In genomic region chr3:111717601-111718000, GRCh38 we compare ENCODE assay signal across 8 cellular contexts. TPM values are rescaled to one million over a fixed set of nuclear protein-coding genes. Genes with fewer than 3 reads are reported as not detected.
DNase-seq lines count a peak whose midpoint lies in the region; ATAC-seq and TF ChIP-seq lines count a peak whose summit lies in the region.

No MANE protein-coding gene starts in this region.

- H3K4me1 Mint-ChIP-seq in CD4-positive, alpha-beta memory T cell: peaks cover 0 to 5% (median 4%) of the 10 kb centered on the region in 4 donors

- no peaks in the 10 kb centered on the region for H3K9me3 Mint-ChIP-seq in CD4-positive, alpha-beta memory T cell

- no peaks in the 10 kb centered on the region for H3K4me1 ChIP-seq in CD4-positive, alpha-beta memory T cell (ENCODE audit: insufficient read depth, low read length)
- H3K4me1 ChIP-seq in colonic mucosa: no peaks in the 10 kb centered on the region
- H3K4me1 ChIP-seq in right lobe of liver: peaks cover 0 to 11% (median 0%) of the 10 kb centered on the region in 4 donors

- H3K27ac ChIP-seq in CD4-positive, alpha-beta memory T cell (ENCODE audit: low read depth, low read length): no peak overlapping the region
- H3K27ac ChIP-seq in colonic mucosa (no peak overlapping the region), right lobe of liver (no peak overlapping the region)

- no peak overlapping the region for H3K4me3 Mint-ChIP-seq in CD4-positive, alpha-beta memory T cell

- no peaks in the 10 kb centered on the region for H3K9me3 ChIP-seq in CD4-positive, alpha-beta memory T cell (ENCODE audit: control insufficient read depth in 1 of 2, low read length in 2 of 2)
- H3K9me3 ChIP-seq in colonic mucosa (no peaks in the 10 kb centered on the region), right lobe of liver (no peaks in the 10 kb centered on the region)

- peaks cover 6% of the 10 kb centered on the region for H3K36me3 ChIP-seq in CD4-positive, alpha-beta memory T cell (ENCODE audit: insufficient read depth, low read length)
- H3K36me3 ChIP-seq in colonic mucosa (no peaks in the 10 kb centered on the region), right lobe of liver (no peaks in the 10 kb centered on the region)

- intact Hi-C loops in CD4-positive, alpha-beta memory T cell (cut with micrococcal nuclease): loop anchor here (1.0 kb wide), 5 partner anchors 48 to 326 kb away; no protein-coding TSS in a partner anchor
- intact Hi-C loops in colonic mucosa (cut with DNase I) (loop anchor here (2.0 to 10.0 kb wide), 3 partner anchors 50 to 249 kb away; no protein-coding TSS in a partner anchor), right lobe of liver (cut with DNase I) (loop anchor here in 1 of 2 donors (5.0 kb wide), 1 partner anchor 250 kb away; no protein-coding TSS in a partner anchor)

- H3K27me3 ChIP-seq in CD4-positive, alpha-beta memory T cell (ENCODE audit: insufficient read depth, low read length): no peaks in the 10 kb centered on the region
- H3K27me3 ChIP-seq in colonic mucosa (no peaks in the 10 kb centered on the region), right lobe of liver (no peaks in the 10 kb centered on the region)

- TF ChIP-seq POLR2A in right lobe of liver (IDR thresholded peaks at IDR 0.05): no peak

- TF ChIP-seq CTCF in colonic mucosa (IDR thresholded peaks at IDR 0.05): peak; percentile 87
- TF ChIP-seq CTCF in right lobe of liver (IDR thresholded peaks at IDR 0.05): peak; percentile 92 to 98 (median 94)

- no peak overlapping the region for H3K4me3 ChIP-seq in CD4-positive, alpha-beta memory T cell (ENCODE audit: low read length in 2 of 2)
- no peak overlapping the region for H3K4me3 ChIP-seq in colonic mucosa
- no peak overlapping the region for H3K4me3 ChIP-seq in right lobe of liver

- 6% methylated on average over 2 of the region's 2 CpGs for WGBS in right lobe of liver (ENCODE audit: insufficient coverage, low coverage, low lambda C conversion rate, missing lambda C conversion rate)

- H3K36me3 Mint-ChIP-seq in CD4-positive, alpha-beta memory T cell: peaks cover 28 to 53% of the 10 kb centered on the region in 2 donors

- POLR2A ChIA-PET in CD4-positive, alpha-beta memory T cell (lab: Charles Lee; ENCODE audit: partially characterized antibody): interaction anchor here (1.1 to 2.7 kb wide), 5 partner anchors 49 to 296 kb away, joined by 3 to 15 read pairs (median 7); partner anchors contain the start of gene ABHD10

- H3K27me3 Mint-ChIP-seq in CD4-positive, alpha-beta memory T cell: no peaks in the 10 kb centered on the region

- peak overlapping the region in 1 of 2 donors; percentile 16 for H3K9ac ChIP-seq in colonic mucosa (ENCODE audit: low read depth in 2 of 2, low read length in 2 of 2)

- ATAC-seq in GM19372 (IDR thresholded peaks at IDR 0.05; ENCODE audit: low read depth, unreplicated experiment): peak; percentile 91
- peak; percentile 90 for ATAC-seq in HG03439 (IDR thresholded peaks at IDR 0.05; ENCODE audit: unreplicated experiment)
- ATAC-seq in right lobe of liver: peak; percentile 90 to 92 (median 91)

- DNase-seq in CD4-positive, alpha-beta memory T cell: peak; percentile 60 to 70 (median 65)
- DNase-seq in NCI-H510A (lab: John Stamatoyannopoulos, UW): peak; percentile 28
- peak; percentile 57 to 59 for DNase-seq in activated CD4-positive, alpha-beta T cell treated with anti-CD3 and anti-CD28 coated beads for 4 hours
- DNase-seq in colonic mucosa: peak; percentile 70
- peak; percentile 51 to 70 (median 66) for DNase-seq in right lobe of liver
- DNase-seq in stimulated activated CD4-positive, alpha-beta T cell treated with anti-CD3 and anti-CD28 coated beads, TNF-alpha, amount 100 ng/mL, for 48 hours (ENCODE audit: low read depth in 3 of 3): peak; percentile 33 to 43 (median 35)

- peak overlapping the region in 5 of 7 donors; percentile 4 to 78 (median 73) for H3K27ac Mint-ChIP-seq in CD4-positive, alpha-beta memory T cell

- CTCF ChIA-PET in CD4-positive, alpha-beta memory T cell (lab: Charles Lee; ENCODE audit: partially characterized antibody): interaction anchor here (0.8 to 12.0 kb wide), 32 partner anchors 9 to 326 kb away, joined by 3 to 423 read pairs (median 6); partner anchors contain the start of genes ABHD10 and PHLDB2

RNA-seq across cellular contexts. Expression of gene PLCXD2, which starts 43.1 kb away (rescaled TPM):
- 1 to 10 TPM; 6.3 to 7.7 TPM for total RNA-seq in CD4-positive, alpha-beta memory T cell
- 1 to 10 TPM in 1 of 2 donors, under 1 TPM in 1; 0.77 to 1.4 TPM for polyA plus RNA-seq in CD4-positive, alpha-beta memory T cell
- 1 to 10 TPM; 4.2 to 4.9 TPM for total RNA-seq in colonic mucosa
- total RNA-seq in right lobe of liver: 10 to 100 TPM in 4 of 6 experiments, 1 to 10 TPM in 2; 7.1 to 27.3 (median 17.2) TPM
